30 cellular contexts compared by ENCODE assay signal in genomic region chr2:144854596-144854995, GRCh38.
"Had no signal": no experiment of that assay in that cellular context is flagged by ENCODE, and none has a peak within 500 bp of the region (broad histone marks: within the 10 kb centered on the region; RNA-seq: fewer than 3 reads in every experiment).

No MANE protein-coding gene starts in this region.

- H3K27me3 ChIP-seq: colonic mucosa, dorsolateral prefrontal cortex, esophagus muscularis mucosa, esophagus squamous epithelium, foreskin keratinocyte, gastrocnemius medialis, gastroesophageal sphincter, heart left ventricle, heart right ventricle, hepatocyte had no signal

- H3K27ac ChIP-seq: colonic mucosa, coronary artery, dorsolateral prefrontal cortex, epithelial cell of prostate, esophagus muscularis mucosa, esophagus squamous epithelium, foreskin keratinocyte, gastrocnemius medialis, gastroesophageal sphincter, heart left ventricle, heart right ventricle, hepatocyte had no signal

- H3K4me3 Mint-ChIP-seq: dendritic cell treated with granulocyte-macrophage colony-stimulating factor and Interleukin-4, amounts not matched to agents 40 ng/mL and 50 ng/mL, for 4 days; effector memory CD8-positive, alpha-beta T cell; endodermal cell had no signal

- FAIRE-seq: colon, endometrium, endothelial cell of umbilical vein, frontal cortex had no signal

- H2AFZ ChIP-seq: hepatocyte had no signal

- H3K36me3 ChIP-seq: colonic mucosa, esophagus muscularis mucosa, esophagus squamous epithelium, gastrocnemius medialis, gastroesophageal sphincter, heart left ventricle, heart right ventricle had no signal

- H3K27me3 Mint-ChIP-seq: dendritic cell treated with granulocyte-macrophage colony-stimulating factor and Interleukin-4, amounts not matched to agents 40 ng/mL and 50 ng/mL, for 4 days; effector memory CD8-positive, alpha-beta T cell had no signal

- H3K4me1 ChIP-seq: colonic mucosa, foreskin keratinocyte, gastrocnemius medialis had no signal

- H3K9me3 ChIP-seq: colonic mucosa, esophagus squamous epithelium, gastrocnemius medialis had no signal

- DNase-seq: colonic mucosa; cortex of kidney; dermis blood vessel endothelial cell; dorsolateral prefrontal cortex; effector CD4-positive, alpha-beta T cell; effector CD8-positive, alpha-beta T cell; effector memory CD4-positive, alpha-beta T cell; effector memory CD8-positive, alpha-beta T cell; endodermal cell; erythroblast; esophagus squamous epithelium; foreskin fibroblast; foreskin keratinocyte; foreskin melanocyte; gastrocnemius medialis; glutamatergic neuron; head of caudate nucleus; heart left ventricle; heart right ventricle had no signal

- ATAC-seq: effector memory CD8-positive, alpha-beta T cell; esophagus mucosa; foreskin keratinocyte; gastrocnemius medialis; gastroesophageal sphincter; heart left ventricle; heart right ventricle had no signal

- H3K79me2 ChIP-seq: hepatocyte had no signal

- H3K4me2 ChIP-seq: hepatocyte had no signal

- H3K27ac Mint-ChIP-seq: dendritic cell treated with granulocyte-macrophage colony-stimulating factor and Interleukin-4, amounts not matched to agents 40 ng/mL and 50 ng/mL, for 4 days; effector memory CD8-positive, alpha-beta T cell; endodermal cell had no signal

- H3K4me3 ChIP-seq: colonic mucosa, coronary artery, dorsolateral prefrontal cortex, esophagus muscularis mucosa, esophagus squamous epithelium, gastrocnemius medialis, gastroesophageal sphincter, heart left ventricle, heart right ventricle, hepatocyte had no signal

- H3K9me3 Mint-ChIP-seq: effector memory CD8-positive, alpha-beta T cell; endodermal cell had no signal
